Comparison of ENCODE assay signal across 8 cellular contexts in genomic region chrX:48598645-48599044, GRCh38. TPM values are rescaled to one million over a fixed set of nuclear protein-coding genes. Genes with fewer than 3 reads are reported as not detected.
DNase-seq lines count a peak whose midpoint lies in the region; ATAC-seq and TF ChIP-seq lines count a peak whose summit lies in the region.

No MANE protein-coding gene starts in this region.

- no peaks in the 10 kb centered on the region for H4K20me1 ChIP-seq in DND-41 (ENCODE audit: insufficient read depth, low read length)

- peak overlapping the region; percentile 99 for H3K27ac ChIP-seq in DND-41 (ENCODE audit: low read length)

- peaks cover 8% of the 10 kb centered on the region for H3K4me1 Mint-ChIP-seq in T-helper 17 cell

- no peaks in the 10 kb centered on the region for H3K27me3 ChIP-seq in DND-41 (ENCODE audit: insufficient read depth, low read length, poor library complexity)

- ATAC-seq in DND-41 (ENCODE audit: insufficient read depth, low read depth) (no peak), T-helper 17 cell (no peak)

- peaks cover 24% of the 10 kb centered on the region for H3K4me1 ChIP-seq in DND-41 (ENCODE audit: insufficient read depth, low read length)

- peak overlapping the region; percentile 9 for H3K4me3 Mint-ChIP-seq in T-helper 17 cell

- no peaks in the 10 kb centered on the region for H3K9me3 ChIP-seq in DND-41 (ENCODE audit: insufficient read depth, low read length, severe bottlenecking)
- H3K9me3 ChIP-seq in T-helper 17 cell (ENCODE audit: control insufficient read depth, low read length, poor library complexity, severe bottlenecking), result no peaks in the 10 kb centered on the region

- peaks cover 5% of the 10 kb centered on the region for H3K79me2 ChIP-seq in DND-41 (ENCODE audit: insufficient read depth, low read length)

- no peaks in the 10 kb centered on the region for H3K27me3 Mint-ChIP-seq in T-helper 17 cell

- no peak for TF ChIP-seq CTCF in DND-41 (IDR thresholded peaks at IDR 0.05; ENCODE audit: borderline replicate concordance, extremely low read depth, low read length, poor library complexity, severe bottlenecking)
- TF ChIP-seq CTCF in fibroblast of pulmonary artery (IDR thresholded peaks at IDR 0.05; ENCODE audit: low read length, missing control alignments), result no peak

- peak overlapping the region; percentile 97 for H3K27ac Mint-ChIP-seq in T-helper 17 cell

- H3K4me3 ChIP-seq in DND-41 (ENCODE audit: low read depth in 1 of 2, low read length in 2 of 2) (peak overlapping the region in 1 of 2 experiments; percentile 99; a peak in 2 of 4 replicates), fibroblast of pulmonary artery (replicated peaks; ENCODE audit: low read depth, low read length) (peak overlapping the region; percentile 65), skeletal muscle cell (ENCODE audit: low read depth, low read length) (peak overlapping the region; percentile 58)

- H3K36me3 ChIP-seq in DND-41 (ENCODE audit: insufficient read depth, low read length), result peaks cover 24% of the 10 kb centered on the region

- H3K4me2 ChIP-seq in DND-41 (ENCODE audit: insufficient read depth, low read length), result peak overlapping the region; percentile 86

- peak overlapping the region; percentile 92 for H3K9ac ChIP-seq in DND-41 (ENCODE audit: low read depth, low read length)

- peak overlapping the region; percentile 90 for H2AFZ ChIP-seq in DND-41 (ENCODE audit: low read depth, low read length)

- peaks cover 3% of the 10 kb centered on the region for H3K36me3 Mint-ChIP-seq in T-helper 17 cell (ENCODE audit: low read depth)

- DNase-seq in DND-41, result no peak
- DNase-seq in T-helper 17 cell, result no peak
- no peak for DNase-seq in fibroblast of pulmonary artery (ENCODE audit: low read depth)
- no peak for DNase-seq in skeletal muscle cell (ENCODE audit: low read depth)
- DNase-seq in activated T-cell treated with anti-CD3 and anti-CD28 coated beads, Interleukin-2, amount 50 U/mL, for 1 hour, result no peak
- DNase-seq in hippocampal formation (lab: John Stamatoyannopoulos, UW), result no peak
- DNase-seq in cortex of kidney (lab: John Stamatoyannopoulos, UW), result no peak
- no peak for DNase-seq in NCI-H82 treated with DMSO at 0.1 percent for 48 hours (lab: John Stamatoyannopoulos, UW; ENCODE audit: unreplicated experiment)

RNA-seq across cellular contexts. Expression of gene WDR13, which starts 1.4 kb away (rescaled TPM):
- total RNA-seq in T-helper 17 cell, result 10 to 100 TPM; 49.1 to 53.3 TPM

RNA-seq across cellular contexts. Expression of gene RBM3, which starts 24.4 kb away (rescaled TPM):
- total RNA-seq in T-helper 17 cell, result 100 to 1,000 TPM; 319 to 380 TPM

RNA-seq across cellular contexts. Expression of gene TBC1D25, which starts 59.1 kb away (rescaled TPM):
- 10 to 100 TPM; 23.2 to 31.3 TPM for total RNA-seq in T-helper 17 cell
